ENCODE assay signal across 8 cellular contexts in genomic region chr2:15560988-15561573, GRCh38. TPM values are rescaled to one million over a fixed set of nuclear protein-coding genes. Genes with fewer than 3 reads are reported as not detected.
DNase-seq lines count a peak whose midpoint lies in the region; ATAC-seq and TF ChIP-seq lines count a peak whose summit lies in the region.

TSS of gene NBAS (minus strand) at chr2:15561334. CDS start at chr2:15561304, 30 bp downstream.

- H3K36me3 ChIP-seq in ectodermal cell (ENCODE audit: control insufficient read depth, insufficient read depth, low read length): no peaks in the 10 kb centered on the region

- CTCF ChIA-PET in activated CD8-positive, alpha-beta T cell treated with anti-CD3 and anti-CD28 coated beads for 36 hours (lab: Charles Lee): interaction anchor here (1.0 to 4.0 kb wide), 7 partner anchors 8 to 18 kb away, joined by 3 to 25 read pairs (median 4); no protein-coding TSS in a partner anchor

- no peaks in the 10 kb centered on the region for H3K36me3 Mint-ChIP-seq in activated CD8-positive, alpha-beta T cell treated with anti-CD3 and anti-CD28 coated beads for 36 hours (ENCODE audit: low read depth)

- ATAC-seq in GM19395 (IDR thresholded peaks at IDR 0.05; ENCODE audit: unreplicated experiment) (peak; percentile 90), HG03565 (IDR thresholded peaks at IDR 0.05; ENCODE audit: unreplicated experiment) (peak; percentile 70)
- ATAC-seq in activated CD8-positive, alpha-beta T cell treated with anti-CD3 and anti-CD28 coated beads for 36 hours: peak; percentile 87

- no peak for TF ChIP-seq POLR2A in lower leg skin (IDR thresholded peaks at IDR 0.05)

- H3K27me3 ChIP-seq in ectodermal cell (ENCODE audit: control insufficient read depth, insufficient read depth, low read length, poor library complexity, severe bottlenecking): no peaks in the 10 kb centered on the region

- H3K27me3 Mint-ChIP-seq in activated CD8-positive, alpha-beta T cell treated with anti-CD3 and anti-CD28 coated beads for 36 hours: no peaks in the 10 kb centered on the region

- intact Hi-C loops in activated CD8-positive, alpha-beta T cell treated with anti-CD3 and anti-CD28 coated beads for 36 hours (cut with micrococcal nuclease): no loop called here
- intact Hi-C loops in lower leg skin (cut with DNase I; ENCODE audit: low total_unique reads): no loop called here

- POLR2A ChIA-PET in activated CD8-positive, alpha-beta T cell treated with anti-CD3 and anti-CD28 coated beads for 36 hours (lab: Charles Lee): interaction anchor here (0.6 to 2.0 kb wide), 5 partner anchors 8 to 438 kb away, joined by 3 to 11 read pairs (median 4); partner anchors contain the start of gene DDX1

- H3K9me3 ChIP-seq in ectodermal cell (ENCODE audit: control insufficient read depth, low read length): no peaks in the 10 kb centered on the region

- TF ChIP-seq CTCF in activated CD8-positive, alpha-beta T cell treated with anti-CD3 and anti-CD28 coated beads for 36 hours (IDR thresholded peaks at IDR 0.05): no peak
- no peak for TF ChIP-seq CTCF in lower leg skin (IDR thresholded peaks at IDR 0.05)

- 0% methylated on average over 30 of the region's 30 CpGs for WGBS in ectodermal cell, 2 experiments
- 1% methylated on average over 28 to 30 of the region's 30 CpGs for WGBS in lower leg skin, 2 donors

- H3K27ac Mint-ChIP-seq in activated CD8-positive, alpha-beta T cell treated with anti-CD3 and anti-CD28 coated beads for 36 hours: peak within 1 kb of the TSS; percentile 90

- H3K27ac ChIP-seq in ectodermal cell (ENCODE audit: insufficient read depth, low read depth, low read length, poor library complexity, severe bottlenecking): peak within 1 kb of the TSS; percentile 92

- no peaks in the 10 kb centered on the region for H3K9me3 Mint-ChIP-seq in activated CD8-positive, alpha-beta T cell treated with anti-CD3 and anti-CD28 coated beads for 36 hours

- DNase-seq in CD1c-positive myeloid dendritic cell (ENCODE audit: extremely low spot score) (peak; percentile 84), NCI-H82 treated with DMSO at 0.1 percent for 48 hours (lab: John Stamatoyannopoulos, UW; ENCODE audit: unreplicated experiment) (peak; percentile 86), lower leg skin (ENCODE audit: low spot score in 2 of 2) (peak; percentile 85 to 96)
- DNase-seq in activated CD8-positive, alpha-beta T cell treated with anti-CD3 and anti-CD28 coated beads for 36 hours: peak; percentile 90
- DNase-seq in stimulated activated CD4-positive, alpha-beta T cell treated with anti-CD3 and anti-CD28 coated beads, Interleukin-4, amount 100 ng/mL, for 48 hours (ENCODE audit: low read depth in 2 of 2): peak; percentile 62 to 69

- H3K4me1 Mint-ChIP-seq in activated CD8-positive, alpha-beta T cell treated with anti-CD3 and anti-CD28 coated beads for 36 hours (ENCODE audit: low read depth): peaks cover 26% of the 10 kb centered on the region

- peaks cover 12% of the 10 kb centered on the region for H3K4me1 ChIP-seq in ectodermal cell (ENCODE audit: control insufficient read depth, insufficient read depth, low read length)

- H3K4me3 ChIP-seq in ectodermal cell (ENCODE audit: insufficient read depth, low read depth, low read length): peak within 1 kb of the TSS; percentile 83
- peak within 1 kb of the TSS; percentile 96 for H3K4me3 ChIP-seq in lower leg skin (ENCODE audit: low read depth, poor library complexity, severe bottlenecking)

- H3K4me3 Mint-ChIP-seq in activated CD8-positive, alpha-beta T cell treated with anti-CD3 and anti-CD28 coated beads for 36 hours: peak within 1 kb of the TSS; percentile 92

RNA-seq across cellular contexts. Expression of gene NBAS, which starts in this region (rescaled TPM):
- 10 to 100 TPM; 40.9 to 41.9 TPM for total RNA-seq in activated CD8-positive, alpha-beta T cell treated with anti-CD3 and anti-CD28 coated beads for 36 hours
- 44.6 TPM for polyA plus RNA-seq in ectodermal cell (2013, experiment 1 of 4)
- polyA plus RNA-seq in ectodermal cell (2013, experiment 2 of 4): 49.7 TPM
- polyA plus RNA-seq in ectodermal cell (2013, experiment 3 of 4): 42.9 TPM
- polyA plus RNA-seq in ectodermal cell (2013, experiment 4 of 4): 41.6 TPM
- 10 to 100 TPM; 26.6 to 40.2 (median 38.3) TPM for total RNA-seq in lower leg skin

Comparison
In these comparisons a context has a peak if more than half of its experiments do, and no peak if none do; other contexts are left out.
1. Peak in every context shown above with its lines: DNase-seq, ATAC-seq, H3K4me3 ChIP-seq and H3K27ac ChIP-seq.